ENCODE assay signal across 8 cellular contexts in the genomic region with DNA sequence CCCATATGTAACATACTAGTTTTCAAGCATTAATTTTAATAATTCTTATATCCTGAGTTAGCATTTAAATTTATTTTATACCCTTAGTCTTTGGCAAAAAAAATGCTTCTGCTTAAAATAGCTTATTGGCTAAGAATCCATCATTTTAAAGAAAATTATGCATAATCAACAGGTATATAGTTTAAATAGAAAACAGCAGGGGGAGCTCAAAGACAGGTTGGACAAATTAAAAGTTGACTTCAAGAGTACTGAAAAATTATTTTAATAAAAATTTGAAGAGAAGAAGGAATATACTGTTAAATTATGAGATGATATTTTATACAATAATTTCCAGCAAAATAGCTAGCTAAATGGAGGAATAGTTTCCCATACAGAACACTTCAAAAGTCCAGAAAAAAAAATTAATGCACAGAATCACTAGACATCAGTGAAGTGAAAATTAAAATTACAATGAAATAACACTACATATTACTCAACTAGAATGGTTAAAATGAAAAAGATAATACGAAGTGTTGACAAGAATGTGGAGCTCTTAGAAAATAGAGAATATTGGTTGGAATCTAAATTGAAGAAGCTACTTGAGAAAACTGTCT.
DNase-seq lines count a peak whose midpoint lies in the region; ATAC-seq, FAIRE-seq and TF ChIP-seq lines count a peak whose summit lies in the region.

No MANE protein-coding gene starts in this region.

- TF ChIP-seq CTCF in GM12878 (IDR thresholded peaks at IDR 0.05 in 2 of 3, conservative IDR thresholded peaks at IDR 0.05 in 1 of 3; ENCODE audit: control insufficient read depth in 2 of 3, extremely low read depth in 1 of 3, insufficient read depth in 1 of 3, low read depth in 3 of 3, low read length in 3 of 3): peak; percentile 10 to 48 (median 31); a peak in 2 of 6 replicates

- peak; percentile 77 for TF ChIP-seq RAD21 in GM12878 (IDR thresholded peaks at IDR 0.05; ENCODE audit: insufficient read depth, low read depth, low read length)

- no peak overlapping the region for H2BK5ac ChIP-seq in mesenchymal stem cell (ENCODE audit: low read depth, low read length, poor library complexity, severe bottlenecking)

- H3K79me1 ChIP-seq in mesenchymal stem cell (replicated peaks; ENCODE audit: low read length, poor library complexity, severe bottlenecking): no peaks in the 10 kb centered on the region

- H3K18ac ChIP-seq in mesenchymal stem cell (ENCODE audit: low read depth in 1 of 2, low read length in 2 of 2): no peak overlapping the region

- H4K8ac ChIP-seq in mesenchymal stem cell (ENCODE audit: low read length): no peak overlapping the region

- POLR2A ChIA-PET in GM12878 (lab: Charles Lee): no interaction called here

- H3K27ac ChIP-seq in GM12878 (ENCODE audit: control insufficient read depth, insufficient read depth) (no peak overlapping the region), mesenchymal stem cell (ENCODE audit: low read length, poor library complexity, severe bottlenecking) (no peak overlapping the region)

- no TSS peak for BruUV-seq in GM12878 (replicated peaks; lab: Mats Ljungman, UMichigan)

- H3K4me1 ChIP-seq in GM12878 (ENCODE audit: control insufficient read depth, insufficient read depth, low read length) (no peaks in the 10 kb centered on the region), mesenchymal stem cell (ENCODE audit: control insufficient read depth, insufficient read depth, low read depth, low read length) (no peaks in the 10 kb centered on the region)

- H3K9me3 ChIP-seq in GM12878 (replicated peaks; ENCODE audit: control insufficient read depth, insufficient read depth, low read length) (no peaks in the 10 kb centered on the region), mesenchymal stem cell (ENCODE audit: control insufficient read depth, low read length) (no peaks in the 10 kb centered on the region)

- no peak overlapping the region for H2AFZ ChIP-seq in GM12878 (ENCODE audit: control insufficient read depth, low read depth, low read length)
- no peak overlapping the region for H2AFZ ChIP-seq in mesenchymal stem cell (ENCODE audit: low read depth, low read length)

- no peak overlapping the region for H2BK15ac ChIP-seq in mesenchymal stem cell (ENCODE audit: low read depth, poor library complexity, severe bottlenecking)

- no peak for FAIRE-seq in GM12878 (lab: Jason Lieb, UNC)

- no peak overlapping the region for H2AK5ac ChIP-seq in mesenchymal stem cell (ENCODE audit: low read length, severe bottlenecking)

- H3K4me3 ChIP-seq in GM12878: no peak overlapping the region
- no peak overlapping the region for H3K4me3 ChIP-seq in mesenchymal stem cell (ENCODE audit: insufficient read depth in 1 of 2, low read depth in 1 of 2, low read length in 2 of 2)

- CTCF ChIA-PET in GM12878 (lab: Yijun Ruan, JAX): interaction anchor here (0.6 to 8.6 kb wide), 33 partner anchors 8 to 294 kb away, joined by 3 to 100 read pairs (median 6); no protein-coding TSS in a partner anchor

- H3K4me2 ChIP-seq in GM12878 (ENCODE audit: control insufficient read depth, insufficient read depth): no peak overlapping the region
- H3K4me2 ChIP-seq in mesenchymal stem cell (ENCODE audit: low read length, poor library complexity, severe bottlenecking): no peak overlapping the region

- intact Hi-C loops in GM12878 (cut with micrococcal nuclease; ENCODE audit: unreplicated experiment): loop anchor here (1.0 kb wide), 4 partner anchors 154 to 294 kb away; no protein-coding TSS in a partner anchor

- H3K79me2 ChIP-seq in GM12878 (ENCODE audit: control insufficient read depth, insufficient read depth, low read length): no peaks in the 10 kb centered on the region

- no peak overlapping the region for H2BK120ac ChIP-seq in mesenchymal stem cell (ENCODE audit: low read depth, low read length)

- DNase-seq in DMS53 treated with DMSO at 0.1 percent for 48 hours (lab: John Stamatoyannopoulos, UW; ENCODE audit: unreplicated experiment) (peak; percentile 61), NCI-H1417 (lab: John Stamatoyannopoulos, UW) (peak in 2 of 3 experiments; percentile 14 to 49), GM12878 (ENCODE audit: low read depth, low spot score) (no peak), mesenchymal stem cell (peak; percentile 35), SHP77 treated with DMSO at 0.1 percent for 48 hours (lab: John Stamatoyannopoulos, UW) (no peak), GM19238 (ENCODE audit: insufficient read length, low spot score) (no peak), H4 (ENCODE audit: low spot score) (no peak)

- no peak overlapping the region for H3K9ac ChIP-seq in GM12878 (ENCODE audit: control insufficient read depth, insufficient read depth, low read length)
- no peak overlapping the region for H3K9ac ChIP-seq in mesenchymal stem cell (ENCODE audit: low read length)

- no peak overlapping the region for H3K4ac ChIP-seq in mesenchymal stem cell (ENCODE audit: low read depth in 1 of 2, low read length in 2 of 2)

- in situ Hi-C loops in GM12878 (cut with MboI): loop anchor here (25.0 kb wide), 1 partner anchor 156 kb away; no protein-coding TSS in a partner anchor

- RAD21 ChIA-PET in GM12878 (lab: Charles Lee; ENCODE audit: unreplicated experiment): interaction anchor here (0.6 to 5.5 kb wide), 20 partner anchors 11 to 318 kb away, joined by 3 to 98 read pairs (median 4); no protein-coding TSS in a partner anchor

- no peak for TF ChIP-seq EP300 in GM12878 (IDR thresholded peaks at IDR 0.05; ENCODE audit: borderline replicate concordance in 1 of 2, control insufficient read depth in 1 of 2, low read depth in 2 of 2, low read length in 2 of 2)

- 0% methylated on average over 1 of the region's 1 CpG for WGBS in GM12878 (ENCODE audit: insufficient coverage, insufficient replicate concordance, low lambda C conversion rate, missing lambda C conversion rate)
- no CpG with 5 or more reads among the region's 1 CpG for WGBS in mesenchymal stem cell

- no peak for TF ChIP-seq POLR2A in GM12878 (IDR thresholded peaks at IDR 0.05; ENCODE audit: low read depth, low read length)

- H3K27me3 ChIP-seq in GM12878 (replicated peaks in 1 of 2; ENCODE audit: control insufficient read depth in 2 of 2, insufficient read depth in 2 of 2, low read length in 1 of 2) (no peaks in the 10 kb centered on the region), mesenchymal stem cell (ENCODE audit: control insufficient read depth in 1 of 2, insufficient read depth in 1 of 2, low read length in 2 of 2) (peaks cover 0 to 10% of the 10 kb centered on the region in 2 experiments)

- no peak overlapping the region for H2BK12ac ChIP-seq in mesenchymal stem cell (ENCODE audit: low read length in 2 of 2)

- peak; percentile 61; the same call in 2 of the 3 replicates for ATAC-seq in GM12878
- no peak for ATAC-seq in GM19328 (IDR thresholded peaks at IDR 0.05; ENCODE audit: unreplicated experiment)

- no peak overlapping the region for H4K91ac ChIP-seq in mesenchymal stem cell (ENCODE audit: low read length)

- no peaks in the 10 kb centered on the region for H4K20me1 ChIP-seq in GM12878 (ENCODE audit: control insufficient read depth, insufficient read depth)

- no peaks in the 10 kb centered on the region for H3K36me3 ChIP-seq in GM12878 (ENCODE audit: control insufficient read depth in 2 of 2, insufficient read depth in 2 of 2, low read length in 1 of 2)
- no peaks in the 10 kb centered on the region for H3K36me3 ChIP-seq in mesenchymal stem cell (ENCODE audit: control insufficient read depth in 1 of 2, insufficient read depth in 2 of 2, low read depth in 1 of 2, low read length in 2 of 2)

- no peak overlapping the region for H3K14ac ChIP-seq in mesenchymal stem cell (ENCODE audit: low read length in 2 of 2)

- SMC1A ChIA-PET in GM12878 (lab: Charles Lee; ENCODE audit: uncharacterized antibody, unreplicated experiment): interaction anchor here (0.7 to 5.5 kb wide), 24 partner anchors 9 to 294 kb away, joined by 3 to 103 read pairs (median 4); no protein-coding TSS in a partner anchor

- H3K23ac ChIP-seq in mesenchymal stem cell (ENCODE audit: low read length in 2 of 2): no peak overlapping the region

TF ChIP-seq in GM12878, 131 proteins besides CTCF, POLR2A, EP300 and RAD21:
- no peak for TF ChIP-seq RB1 (IDR thresholded peaks at IDR 0.05; ENCODE audit: borderline replicate concordance)
- no peak for TF ChIP-seq ZBED1 (IDR thresholded peaks at IDR 0.05; ENCODE audit: borderline replicate concordance)
- peak; percentile 81; the same call in 1 of the 2 replicates for TF ChIP-seq SMC3 (IDR thresholded peaks at IDR 0.05; ENCODE audit: borderline replicate concordance, low read length)
TF ChIP-seq in GM12878: peak in this region for 1.

Comparison
In these comparisons a context has a peak if more than half of its experiments do, and no peak if none do; other contexts are left out.
1. DNase-seq: peak in DMS53 treated with DMSO at 0.1 percent for 48 hours (single experiment), NCI-H1417 (2 of 3) and mesenchymal stem cell (single experiment); none in GM12878 (single experiment), SHP77 treated with DMSO at 0.1 percent for 48 hours (single experiment), GM19238 (single experiment) and H4 (single experiment).